ENCODE assay signal across 1 cellular context in the genomic region with DNA sequence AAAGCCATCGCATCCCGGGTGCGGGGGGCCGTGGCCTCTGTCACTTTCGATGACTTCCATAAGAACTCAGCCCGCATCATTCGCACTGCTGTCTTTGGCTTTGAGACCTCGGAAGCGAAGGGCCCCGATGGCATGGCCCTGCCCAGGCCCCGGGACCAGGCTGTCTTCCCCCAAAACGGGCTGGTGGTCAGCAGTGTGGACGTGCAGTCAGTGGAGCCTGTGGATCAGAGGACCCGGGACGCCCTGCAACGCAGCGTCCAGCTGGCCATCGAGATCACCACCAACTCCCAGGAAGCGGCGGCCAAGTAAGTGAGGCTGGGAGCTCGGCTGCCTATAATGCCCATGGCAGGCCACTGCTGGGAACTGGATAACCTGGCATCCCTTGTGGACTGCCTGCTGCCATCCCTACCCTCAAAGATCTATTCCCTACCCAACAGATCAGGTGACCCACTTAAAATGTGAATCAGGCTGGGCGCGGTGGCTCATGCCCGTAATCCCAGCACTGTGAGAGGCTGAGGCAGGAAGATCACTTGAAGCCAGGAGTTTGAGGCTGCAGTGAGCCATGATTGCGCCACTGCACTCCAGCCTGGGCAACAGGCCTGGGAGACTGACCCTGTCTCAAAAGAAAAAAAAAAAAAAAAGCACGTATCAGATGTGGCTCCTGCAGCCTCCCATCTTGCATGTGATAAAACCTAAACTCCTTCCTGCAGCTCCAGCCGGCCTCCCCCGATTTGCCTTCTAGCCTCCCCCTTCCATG.
TF ChIP-seq lines count a peak whose summit lies in the region.

No MANE protein-coding gene starts in this region.

TF ChIP-seq in HepG2, 621 proteins besides CTCF, POLR2A, EP300 and RAD21:
- TF ChIP-seq, protein P1, sequence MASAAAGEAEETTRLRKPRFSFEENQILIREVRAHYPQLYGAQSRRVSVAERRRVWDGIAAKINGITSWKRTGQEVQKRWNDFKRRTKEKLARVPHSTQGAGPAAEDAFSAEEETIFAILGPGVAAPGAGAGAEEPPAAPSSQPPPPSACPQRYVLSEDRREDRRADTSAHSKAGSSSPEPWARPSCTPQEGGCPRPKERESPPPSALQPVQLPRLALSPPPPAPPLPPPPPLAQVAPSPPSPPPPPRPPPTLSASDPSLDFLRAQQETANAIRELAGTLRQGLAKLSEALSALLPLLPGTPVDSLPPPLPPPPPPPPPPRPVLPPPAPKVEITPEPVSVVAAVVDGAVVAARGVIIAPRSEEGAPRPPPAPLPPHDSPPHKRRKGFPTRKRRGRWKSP (CRISPR knock-in tag; IDR thresholded peaks at IDR 0.05) = no peak
- TF ChIP-seq CEBPB (IDR thresholded peaks at IDR 0.05; ENCODE audit: borderline replicate concordance, low read depth, low read length) = 0 out of 2 replicates have a peak, but pooled peaks have one; percentile 19
